2 cellular contexts compared by ENCODE assay signal in the genomic region with DNA sequence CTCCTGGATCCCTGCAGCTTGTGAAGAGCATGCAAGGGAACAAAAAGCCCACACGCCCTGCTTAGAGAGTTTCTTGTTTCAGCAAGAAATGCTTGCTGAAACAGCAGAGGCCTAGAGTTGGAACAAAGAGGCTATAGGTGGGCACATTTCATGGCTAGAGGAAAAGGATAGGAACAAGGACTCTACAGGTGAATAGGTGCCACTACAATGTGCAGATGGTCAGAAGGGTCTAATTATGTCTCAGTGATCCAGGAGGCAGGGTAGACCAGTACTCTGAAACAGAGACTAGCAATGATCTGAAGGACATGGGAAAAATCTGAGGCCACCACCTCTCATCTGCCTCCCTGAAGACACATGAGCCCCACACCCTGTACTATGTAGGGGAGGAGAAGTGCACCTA.
TF ChIP-seq lines count a peak whose summit lies in the region.

No MANE protein-coding gene starts in this region.

TF ChIP-seq in HepG2, 621 proteins besides CTCF, POLR2A, EP300 and RAD21:
- TF ChIP-seq ZNF562 (CRISPR knock-in tag; IDR thresholded peaks at IDR 0.05; ENCODE audit: borderline replicate concordance) (no peak), ZSCAN22 (CRISPR knock-in tag; IDR thresholded peaks at IDR 0.05) (no peak), MAZ (IDR thresholded peaks at IDR 0.05; ENCODE audit: borderline replicate concordance, low read depth, low read length) (no peak), MAZ (CRISPR knock-in tag; IDR thresholded peaks at IDR 0.05; ENCODE audit: low read depth) (no peak), TBP (CRISPR knock-in tag; IDR thresholded peaks at IDR 0.05) (no peak), ZNF292 (CRISPR knock-in tag; IDR thresholded peaks at IDR 0.05; ENCODE audit: borderline replicate concordance, low read depth) (no peak)
- TF ChIP-seq, protein P1, sequence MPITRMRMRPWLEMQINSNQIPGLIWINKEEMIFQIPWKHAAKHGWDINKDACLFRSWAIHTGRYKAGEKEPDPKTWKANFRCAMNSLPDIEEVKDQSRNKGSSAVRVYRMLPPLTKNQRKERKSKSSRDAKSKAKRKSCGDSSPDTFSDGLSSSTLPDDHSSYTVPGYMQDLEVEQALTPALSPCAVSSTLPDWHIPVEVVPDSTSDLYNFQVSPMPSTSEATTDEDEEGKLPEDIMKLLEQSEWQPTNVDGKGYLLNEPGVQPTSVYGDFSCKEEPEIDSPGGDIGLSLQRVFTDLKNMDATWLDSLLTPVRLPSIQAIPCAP (CRISPR knock-in tag; IDR thresholded peaks at IDR 0.05; ENCODE audit: low read depth) = no peak

TF ChIP-seq in WTC11, 78 proteins besides CTCF, POLR2A, EP300 and RAD21:
- no peak for TF ChIP-seq RORB (CRISPR knock-in tag; IDR thresholded peaks at IDR 0.05)
- TF ChIP-seq ZNF671 (CRISPR knock-in tag; IDR thresholded peaks at IDR 0.05) = no peak
- TF ChIP-seq, protein P1 (CRISPR knock-in tag; IDR thresholded peaks at IDR 0.05) = no peak
- TF ChIP-seq, protein P2, sequence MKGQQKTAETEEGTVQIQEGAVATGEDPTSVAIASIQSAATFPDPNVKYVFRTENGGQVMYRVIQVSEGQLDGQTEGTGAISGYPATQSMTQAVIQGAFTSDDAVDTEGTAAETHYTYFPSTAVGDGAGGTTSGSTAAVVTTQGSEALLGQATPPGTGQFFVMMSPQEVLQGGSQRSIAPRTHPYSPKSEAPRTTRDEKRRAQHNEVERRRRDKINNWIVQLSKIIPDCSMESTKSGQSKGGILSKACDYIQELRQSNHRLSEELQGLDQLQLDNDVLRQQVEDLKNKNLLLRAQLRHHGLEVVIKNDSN (CRISPR knock-in tag; IDR thresholded peaks at IDR 0.05) = no peak
- no peak for TF ChIP-seq NFATC4 (CRISPR knock-in tag; IDR thresholded peaks at IDR 0.05)
- TF ChIP-seq, protein P3, sequence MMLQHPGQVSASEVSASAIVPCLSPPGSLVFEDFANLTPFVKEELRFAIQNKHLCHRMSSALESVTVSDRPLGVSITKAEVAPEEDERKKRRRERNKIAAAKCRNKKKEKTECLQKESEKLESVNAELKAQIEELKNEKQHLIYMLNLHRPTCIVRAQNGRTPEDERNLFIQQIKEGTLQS (CRISPR knock-in tag; conservative IDR thresholded peaks at IDR 0.05) = no peak
- TF ChIP-seq JUN (CRISPR knock-in tag; IDR thresholded peaks at IDR 0.05) = no peak
- TF ChIP-seq ZNF121 (CRISPR knock-in tag; IDR thresholded peaks at IDR 0.05) = no peak
- TF ChIP-seq, protein P4, sequence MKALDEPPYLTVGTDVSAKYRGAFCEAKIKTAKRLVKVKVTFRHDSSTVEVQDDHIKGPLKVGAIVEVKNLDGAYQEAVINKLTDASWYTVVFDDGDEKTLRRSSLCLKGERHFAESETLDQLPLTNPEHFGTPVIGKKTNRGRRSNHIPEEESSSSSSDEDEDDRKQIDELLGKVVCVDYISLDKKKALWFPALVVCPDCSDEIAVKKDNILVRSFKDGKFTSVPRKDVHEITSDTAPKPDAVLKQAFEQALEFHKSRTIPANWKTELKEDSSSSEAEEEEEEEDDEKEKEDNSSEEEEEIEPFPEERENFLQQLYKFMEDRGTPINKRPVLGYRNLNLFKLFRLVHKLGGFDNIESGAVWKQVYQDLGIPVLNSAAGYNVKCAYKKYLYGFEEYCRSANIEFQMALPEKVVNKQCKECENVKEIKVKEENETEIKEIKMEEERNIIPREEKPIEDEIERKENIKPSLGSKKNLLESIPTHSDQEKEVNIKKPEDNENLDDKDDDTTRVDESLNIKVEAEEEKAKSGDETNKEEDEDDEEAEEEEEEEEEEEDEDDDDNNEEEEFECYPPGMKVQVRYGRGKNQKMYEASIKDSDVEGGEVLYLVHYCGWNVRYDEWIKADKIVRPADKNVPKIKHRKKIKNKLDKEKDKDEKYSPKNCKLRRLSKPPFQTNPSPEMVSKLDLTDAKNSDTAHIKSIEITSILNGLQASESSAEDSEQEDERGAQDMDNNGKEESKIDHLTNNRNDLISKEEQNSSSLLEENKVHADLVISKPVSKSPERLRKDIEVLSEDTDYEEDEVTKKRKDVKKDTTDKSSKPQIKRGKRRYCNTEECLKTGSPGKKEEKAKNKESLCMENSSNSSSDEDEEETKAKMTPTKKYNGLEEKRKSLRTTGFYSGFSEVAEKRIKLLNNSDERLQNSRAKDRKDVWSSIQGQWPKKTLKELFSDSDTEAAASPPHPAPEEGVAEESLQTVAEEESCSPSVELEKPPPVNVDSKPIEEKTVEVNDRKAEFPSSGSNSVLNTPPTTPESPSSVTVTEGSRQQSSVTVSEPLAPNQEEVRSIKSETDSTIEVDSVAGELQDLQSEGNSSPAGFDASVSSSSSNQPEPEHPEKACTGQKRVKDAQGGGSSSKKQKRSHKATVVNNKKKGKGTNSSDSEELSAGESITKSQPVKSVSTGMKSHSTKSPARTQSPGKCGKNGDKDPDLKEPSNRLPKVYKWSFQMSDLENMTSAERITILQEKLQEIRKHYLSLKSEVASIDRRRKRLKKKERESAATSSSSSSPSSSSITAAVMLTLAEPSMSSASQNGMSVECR (CRISPR knock-in tag; IDR thresholded peaks at IDR 0.05; ENCODE audit: borderline replicate concordance) = no peak
- TF ChIP-seq, protein P5, sequence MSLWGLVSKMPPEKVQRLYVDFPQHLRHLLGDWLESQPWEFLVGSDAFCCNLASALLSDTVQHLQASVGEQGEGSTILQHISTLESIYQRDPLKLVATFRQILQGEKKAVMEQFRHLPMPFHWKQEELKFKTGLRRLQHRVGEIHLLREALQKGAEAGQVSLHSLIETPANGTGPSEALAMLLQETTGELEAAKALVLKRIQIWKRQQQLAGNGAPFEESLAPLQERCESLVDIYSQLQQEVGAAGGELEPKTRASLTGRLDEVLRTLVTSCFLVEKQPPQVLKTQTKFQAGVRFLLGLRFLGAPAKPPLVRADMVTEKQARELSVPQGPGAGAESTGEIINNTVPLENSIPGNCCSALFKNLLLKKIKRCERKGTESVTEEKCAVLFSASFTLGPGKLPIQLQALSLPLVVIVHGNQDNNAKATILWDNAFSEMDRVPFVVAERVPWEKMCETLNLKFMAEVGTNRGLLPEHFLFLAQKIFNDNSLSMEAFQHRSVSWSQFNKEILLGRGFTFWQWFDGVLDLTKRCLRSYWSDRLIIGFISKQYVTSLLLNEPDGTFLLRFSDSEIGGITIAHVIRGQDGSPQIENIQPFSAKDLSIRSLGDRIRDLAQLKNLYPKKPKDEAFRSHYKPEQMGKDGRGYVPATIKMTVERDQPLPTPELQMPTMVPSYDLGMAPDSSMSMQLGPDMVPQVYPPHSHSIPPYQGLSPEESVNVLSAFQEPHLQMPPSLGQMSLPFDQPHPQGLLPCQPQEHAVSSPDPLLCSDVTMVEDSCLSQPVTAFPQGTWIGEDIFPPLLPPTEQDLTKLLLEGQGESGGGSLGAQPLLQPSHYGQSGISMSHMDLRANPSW (CRISPR knock-in tag; conservative IDR thresholded peaks at IDR 0.05; ENCODE audit: low read depth) = no peak
- TF ChIP-seq MXD4 (CRISPR knock-in tag; IDR thresholded peaks at IDR 0.05; ENCODE audit: borderline replicate concordance) = no peak
- TF ChIP-seq NFE2L1 (CRISPR knock-in tag; IDR thresholded peaks at IDR 0.05) = no peak
- no peak for TF ChIP-seq TCF7 (CRISPR knock-in tag; IDR thresholded peaks at IDR 0.05; ENCODE audit: low read depth)
- TF ChIP-seq, protein P6, sequence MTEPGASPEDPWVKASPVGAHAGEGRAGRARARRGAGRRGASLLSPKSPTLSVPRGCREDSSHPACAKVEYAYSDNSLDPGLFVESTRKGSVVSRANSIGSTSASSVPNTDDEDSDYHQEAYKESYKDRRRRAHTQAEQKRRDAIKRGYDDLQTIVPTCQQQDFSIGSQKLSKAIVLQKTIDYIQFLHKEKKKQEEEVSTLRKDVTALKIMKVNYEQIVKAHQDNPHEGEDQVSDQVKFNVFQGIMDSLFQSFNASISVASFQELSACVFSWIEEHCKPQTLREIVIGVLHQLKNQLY (CRISPR knock-in tag; IDR thresholded peaks at IDR 0.05) = no peak
- TF ChIP-seq, protein P7, sequence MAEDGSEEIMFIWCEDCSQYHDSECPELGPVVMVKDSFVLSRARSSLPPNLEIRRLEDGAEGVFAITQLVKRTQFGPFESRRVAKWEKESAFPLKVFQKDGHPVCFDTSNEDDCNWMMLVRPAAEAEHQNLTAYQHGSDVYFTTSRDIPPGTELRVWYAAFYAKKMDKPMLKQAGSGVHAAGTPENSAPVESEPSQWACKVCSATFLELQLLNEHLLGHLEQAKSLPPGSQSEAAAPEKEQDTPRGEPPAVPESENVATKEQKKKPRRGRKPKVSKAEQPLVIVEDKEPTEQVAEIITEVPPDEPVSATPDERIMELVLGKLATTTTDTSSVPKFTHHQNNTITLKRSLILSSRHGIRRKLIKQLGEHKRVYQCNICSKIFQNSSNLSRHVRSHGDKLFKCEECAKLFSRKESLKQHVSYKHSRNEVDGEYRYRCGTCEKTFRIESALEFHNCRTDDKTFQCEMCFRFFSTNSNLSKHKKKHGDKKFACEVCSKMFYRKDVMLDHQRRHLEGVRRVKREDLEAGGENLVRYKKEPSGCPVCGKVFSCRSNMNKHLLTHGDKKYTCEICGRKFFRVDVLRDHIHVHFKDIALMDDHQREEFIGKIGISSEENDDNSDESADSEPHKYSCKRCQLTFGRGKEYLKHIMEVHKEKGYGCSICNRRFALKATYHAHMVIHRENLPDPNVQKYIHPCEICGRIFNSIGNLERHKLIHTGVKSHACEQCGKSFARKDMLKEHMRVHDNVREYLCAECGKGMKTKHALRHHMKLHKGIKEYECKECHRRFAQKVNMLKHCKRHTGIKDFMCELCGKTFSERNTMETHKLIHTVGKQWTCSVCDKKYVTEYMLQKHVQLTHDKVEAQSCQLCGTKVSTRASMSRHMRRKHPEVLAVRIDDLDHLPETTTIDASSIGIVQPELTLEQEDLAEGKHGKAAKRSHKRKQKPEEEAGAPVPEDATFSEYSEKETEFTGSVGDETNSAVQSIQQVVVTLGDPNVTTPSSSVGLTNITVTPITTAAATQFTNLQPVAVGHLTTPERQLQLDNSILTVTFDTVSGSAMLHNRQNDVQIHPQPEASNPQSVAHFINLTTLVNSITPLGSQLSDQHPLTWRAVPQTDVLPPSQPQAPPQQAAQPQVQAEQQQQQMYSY (CRISPR knock-in tag; IDR thresholded peaks at IDR 0.05) = no peak
TF ChIP-seq in WTC11: peak in this region for 0.
